In genomic region chr21:22345624-22346023, GRCh38 we compare ENCODE assay signal across 30 cellular contexts.
"Had no signal": no experiment of that assay in that cellular context is flagged by ENCODE, and none has a peak within 500 bp of the region (broad histone marks: within the 10 kb centered on the region; RNA-seq: fewer than 3 reads in every experiment).

No MANE protein-coding gene starts in this region.

- H3K36me3 ChIP-seq: neutrophil, ovary, right lobe of liver, sigmoid colon, stomach, thoracic aorta, thyroid gland, tibial nerve, upper lobe of left lung, vagina had no signal

- H3K27me3 ChIP-seq: neutrophil, ovary, right lobe of liver, sigmoid colon, stomach, thyroid gland, tibial nerve, upper lobe of left lung, vagina had no signal

- H3K4me3 Mint-ChIP-seq: natural killer cell treated with Interleukin-12 subunit alpha and Interleukin-12 subunit beta and Interleukin-15 and Interleukin-18, amount 100 ng/mL, for 72 hours; nephron progenitor cell; neural crest cell; stimulated activated effector memory CD8-positive, alpha-beta T cell treated with anti-CD3 and anti-CD28 coated beads, Interleukin-12 subunit alpha, Interleukin-12 subunit beta, amount 100 ng/mL, for 72 hours; stimulated activated naive B cell treated with anti-CD40 and anti-IgM and Interleukin-4, amounts not matched to agents 10 μg/mL and 1 μg/mL and 100 μg/mL, for 72 hours; stimulated activated naive CD8-positive, alpha-beta T cell treated with anti-CD3 and anti-CD28 coated beads, Interleukin-15, Interleukin-2, amounts not matched to agents 100 ng/mL and 50 ng/mL, for 24 hours had no signal

- H3K9me3 ChIP-seq: neutrophil, psoas muscle, right lobe of liver, sigmoid colon, thoracic aorta, thyroid gland, tibial nerve, vagina had no signal

- H3K27me3 Mint-ChIP-seq: natural killer cell treated with Interleukin-12 subunit alpha and Interleukin-12 subunit beta and Interleukin-15 and Interleukin-18, amount 100 ng/mL, for 72 hours; progenitor cell of endocrine pancreas; stimulated activated naive B cell treated with anti-CD40 and anti-IgM and Interleukin-4, amounts not matched to agents 10 μg/mL and 1 μg/mL and 100 μg/mL, for 72 hours; stimulated activated naive CD8-positive, alpha-beta T cell treated with anti-CD3 and anti-CD28 coated beads, Interleukin-15, Interleukin-2, amounts not matched to agents 100 ng/mL and 50 ng/mL, for 24 hours had no signal

- H3K27ac Mint-ChIP-seq: natural killer cell treated with Interleukin-12 subunit alpha and Interleukin-12 subunit beta and Interleukin-15 and Interleukin-18, amount 100 ng/mL, for 72 hours; nephron progenitor cell; progenitor cell of endocrine pancreas; stimulated activated effector memory CD8-positive, alpha-beta T cell treated with anti-CD3 and anti-CD28 coated beads, Interleukin-12 subunit alpha, Interleukin-12 subunit beta, amount 100 ng/mL, for 72 hours; stimulated activated naive B cell treated with anti-CD40 and anti-IgM and Interleukin-4, amounts not matched to agents 10 μg/mL and 1 μg/mL and 100 μg/mL, for 72 hours; stimulated activated naive CD8-positive, alpha-beta T cell treated with anti-CD3 and anti-CD28 coated beads, Interleukin-15, Interleukin-2, amounts not matched to agents 100 ng/mL and 50 ng/mL, for 24 hours had no signal

- H3K4me1 ChIP-seq: parathyroid adenoma, psoas muscle, right lobe of liver, sigmoid colon, stomach, thyroid gland, tibial nerve, upper lobe of left lung, vagina had no signal

- ATAC-seq: natural killer cell treated with Interleukin-12 subunit alpha and Interleukin-12 subunit beta and Interleukin-15 and Interleukin-18, amount 100 ng/mL, for 72 hours; psoas muscle; right cardiac atrium; stimulated activated effector memory CD8-positive, alpha-beta T cell treated with anti-CD3 and anti-CD28 coated beads, Interleukin-12 subunit alpha, Interleukin-12 subunit beta, amount 100 ng/mL, for 72 hours; stimulated activated naive B cell treated with anti-CD40 and anti-IgM and Interleukin-4, amounts not matched to agents 10 μg/mL and 1 μg/mL and 100 μg/mL, for 72 hours had no signal

- H3K9ac ChIP-seq: parathyroid adenoma had no signal

- H3K4me3 ChIP-seq: ovary, psoas muscle, right lobe of liver, sigmoid colon, stomach, thoracic aorta, thyroid gland, tibial nerve, upper lobe of left lung, vagina had no signal

- H3K79me2 ChIP-seq: parathyroid adenoma had no signal

- H3K4me1 Mint-ChIP-seq: nephron progenitor cell; neural crest cell; stimulated activated effector memory CD8-positive, alpha-beta T cell treated with anti-CD3 and anti-CD28 coated beads, Interleukin-12 subunit alpha, Interleukin-12 subunit beta, amount 100 ng/mL, for 72 hours; stimulated activated naive B cell treated with anti-CD40 and anti-IgM and Interleukin-4, amounts not matched to agents 10 μg/mL and 1 μg/mL and 100 μg/mL, for 72 hours had no signal

- H3K27ac ChIP-seq: neutrophil, ovary, parathyroid adenoma, psoas muscle, right lobe of liver, sigmoid colon, stomach, thoracic aorta, thyroid gland, tibial nerve, upper lobe of left lung, vagina had no signal

- H2AFZ ChIP-seq: parathyroid adenoma had no signal

- H3K36me3 Mint-ChIP-seq: stimulated activated effector memory CD8-positive, alpha-beta T cell treated with anti-CD3 and anti-CD28 coated beads, Interleukin-12 subunit alpha, Interleukin-12 subunit beta, amount 100 ng/mL, for 72 hours; stimulated activated naive B cell treated with anti-CD40 and anti-IgM and Interleukin-4, amounts not matched to agents 10 μg/mL and 1 μg/mL and 100 μg/mL, for 72 hours had no signal

- DNase-seq: nephron progenitor cell; nucleus accumbens; ovary; posterior cingulate gyrus; psoas muscle; right cardiac atrium; right lobe of liver; sigmoid colon; small intestine; stimulated activated CD4-positive, alpha-beta T cell treated with anti-CD3 and anti-CD28 coated beads, Interleukin-15, amount 100 ng/mL, for 24 hours; stimulated activated CD4-positive, alpha-beta T cell treated with anti-CD3 and anti-CD28 coated beads, Interleukin-2, amount 100 ng/mL, for 24 hours; stimulated activated CD4-positive, alpha-beta T cell treated with anti-CD3 and anti-CD28 coated beads, Interleukin-2, amount 100 ng/mL, for 48 hours; stimulated activated CD4-positive, alpha-beta T cell treated with anti-CD3 and anti-CD28 coated beads, Interleukin-4, amount 100 ng/mL, for 24 hours; stimulated activated naive B cell treated with anti-CD40 and anti-IgM and Interleukin-4, amounts not matched to agents 10 μg/mL and 1 μg/mL and 100 μg/mL, for 72 hours; stimulated activated naive CD4-positive, alpha-beta T cell treated with Interleukin-2 at 50 U/mL for 16 hours; stomach; thyroid gland; trophoblast cell; upper lobe of left lung had no signal

- FAIRE-seq: small intestine, urothelium cell line had no signal
